ENCODE assay signal across 10 cellular contexts in the genomic region with DNA sequence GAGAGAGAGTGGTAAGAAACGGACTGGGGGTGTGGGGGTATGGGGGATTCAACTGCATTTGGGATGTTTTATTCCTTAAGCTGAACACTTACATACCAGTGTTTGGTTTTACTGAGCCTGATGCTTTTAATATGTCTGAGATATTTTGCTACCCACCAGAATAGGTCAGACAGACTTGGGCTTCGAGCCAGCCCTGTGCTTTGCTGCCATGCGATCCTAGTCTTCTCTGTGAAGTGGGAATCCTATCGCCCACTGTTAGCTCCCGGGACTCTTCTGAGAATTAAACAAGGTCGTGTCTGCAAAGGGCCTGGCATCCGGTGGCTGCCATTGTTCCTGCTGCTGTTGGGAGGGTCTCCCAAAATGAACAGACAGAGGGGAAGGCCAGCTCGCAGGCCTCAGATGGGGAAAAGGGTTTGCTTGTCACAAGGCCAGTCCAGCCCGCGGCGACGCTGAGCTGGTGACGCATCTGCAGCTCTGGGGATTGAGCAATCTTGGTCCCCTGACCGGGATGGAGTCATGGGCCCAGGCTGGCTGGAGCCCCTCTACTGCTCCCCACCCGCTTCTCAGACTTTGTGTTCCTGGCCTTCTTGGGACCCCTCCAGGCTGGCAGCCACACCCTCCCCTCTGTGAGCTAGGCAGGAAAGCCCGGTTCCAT. TPM values are rescaled to one million over a fixed set of nuclear protein-coding genes. Genes with fewer than 3 reads are reported as not detected.
A peak's percentile ranks its signal among the peaks of the same experiment; 100 is the strongest.
DNase-seq lines count a peak whose midpoint lies in the region; ATAC-seq and TF ChIP-seq lines count a peak whose summit lies in the region.
"Had no signal": no experiment of that assay in that cellular context is flagged by ENCODE, and none has a peak within 500 bp of the region (broad histone marks: within the 10 kb centered on the region; RNA-seq: fewer than 3 reads in every experiment).

No MANE protein-coding gene starts in this region.

- DNase-seq in IMR-90 (peak; percentile 90), endodermal cell (no peak), mesenchymal stem cell (peak; percentile 93), suprapubic skin (ENCODE audit: low spot score in 2 of 2) (peak; percentile 95 to 96), KG1 (lab: John Stamatoyannopoulos, UW) (no peak)
- DNase-seq in stimulated activated CD4-positive, alpha-beta T cell treated with anti-CD3 and anti-CD28 coated beads, Interleukin-15, amount 100 ng/mL, for 24 hours: no peak
- DNase-seq in CD8-positive, alpha-beta memory T cell: no peak
- DNase-seq: foreskin keratinocyte, MG63 had no signal

- no TSS peak for BruUV-seq in IMR-90 (replicated peaks; lab: Mats Ljungman, UMichigan)

- peak overlapping the region; percentile 89 for H2BK5ac ChIP-seq in IMR-90 (ENCODE audit: low read depth, low read length, poor library complexity, severe bottlenecking)
- H2BK5ac ChIP-seq in mesenchymal stem cell (ENCODE audit: low read depth, low read length, poor library complexity, severe bottlenecking): no peak overlapping the region

- peak overlapping the region; percentile 98 for H2AK5ac ChIP-seq in IMR-90 (ENCODE audit: low read depth, low read length)
- no peak overlapping the region for H2AK5ac ChIP-seq in mesenchymal stem cell (ENCODE audit: low read length, severe bottlenecking)

- H3K36me3 Mint-ChIP-seq in endodermal cell (ENCODE audit: low read depth): no peaks in the 10 kb centered on the region
- H3K36me3 Mint-ChIP-seq in stimulated activated memory B cell treated with anti-CD40 and anti-IgM and Interleukin-4, amounts not matched to agents 10 μg/mL and 1 μg/mL and 100 μg/mL, for 72 hours: peaks cover 43% of the 10 kb centered on the region
- H3K36me3 Mint-ChIP-seq in CD8-positive, alpha-beta memory T cell: peaks cover 0 to 25% (median 2%) of the 10 kb centered on the region in 3 donors

- H3K27ac ChIP-seq in IMR-90 (ENCODE audit: insufficient read depth, low read length) (peak overlapping the region; percentile 86), endodermal cell (ENCODE audit: low read depth, low read length) (no peak overlapping the region), mesenchymal stem cell (ENCODE audit: low read length, poor library complexity, severe bottlenecking) (no peak overlapping the region), suprapubic skin (peak overlapping the region; percentile 89)
- no peak overlapping the region for H3K27ac ChIP-seq in CD8-positive, alpha-beta memory T cell (ENCODE audit: low read depth, low read length)
- H3K27ac ChIP-seq: foreskin keratinocyte had no signal

- H3K4me1 ChIP-seq in IMR-90 (ENCODE audit: control insufficient read depth, insufficient read depth, low read length): peaks cover 65% of the 10 kb centered on the region
- peaks cover 37% of the 10 kb centered on the region for H3K4me1 ChIP-seq in endodermal cell (ENCODE audit: control insufficient read depth, insufficient read depth, low read length)
- peaks cover 47% of the 10 kb centered on the region for H3K4me1 ChIP-seq in mesenchymal stem cell (ENCODE audit: control insufficient read depth, insufficient read depth, low read depth, low read length)
- peaks cover 76% of the 10 kb centered on the region for H3K4me1 ChIP-seq in suprapubic skin
- peaks cover 5% of the 10 kb centered on the region for H3K4me1 ChIP-seq in CD8-positive, alpha-beta memory T cell (ENCODE audit: insufficient read depth, low read length)
- H3K4me1 ChIP-seq: foreskin keratinocyte had no signal

- H3K14ac ChIP-seq in IMR-90 (replicated peaks; ENCODE audit: low read depth, low read length) (peak overlapping the region; percentile 72), mesenchymal stem cell (ENCODE audit: low read length in 2 of 2) (no peak overlapping the region)

- POLR2A ChIA-PET in IMR-90 (lab: Charles Lee; ENCODE audit: unreplicated experiment): no interaction called here
- POLR2A ChIA-PET in CD8-positive, alpha-beta memory T cell (lab: Charles Lee): no interaction called here

- H2BK120ac ChIP-seq in IMR-90 (ENCODE audit: low read depth, low read length): peak overlapping the region; percentile 90
- no peak overlapping the region for H2BK120ac ChIP-seq in mesenchymal stem cell (ENCODE audit: low read depth, low read length)

- H2BK15ac ChIP-seq in IMR-90 (ENCODE audit: low read depth, low read length) (peak overlapping the region; percentile 90; the same call in 2 of the 3 replicates), mesenchymal stem cell (ENCODE audit: low read depth, poor library complexity, severe bottlenecking) (peak overlapping the region; percentile 78)

- no peak for TF ChIP-seq CTCF in IMR-90 (conservative IDR thresholded peaks at IDR 0.05; ENCODE audit: low read depth, low read length)
- TF ChIP-seq CTCF in endodermal cell (conservative IDR thresholded peaks at IDR 0.05): no peak
- no peak for TF ChIP-seq CTCF in suprapubic skin (IDR thresholded peaks at IDR 0.05)

- H2AFZ ChIP-seq in IMR-90 (replicated peaks; ENCODE audit: low read length, poor library complexity): peak overlapping the region; percentile 75
- H2AFZ ChIP-seq in mesenchymal stem cell (ENCODE audit: low read depth, low read length): no peak overlapping the region

- no peak overlapping the region for H3K4me3 ChIP-seq in IMR-90 (ENCODE audit: insufficient read depth, low read depth, low read length)
- H3K4me3 ChIP-seq in endodermal cell (ENCODE audit: low read length): no peak overlapping the region
- no peak overlapping the region for H3K4me3 ChIP-seq in mesenchymal stem cell (ENCODE audit: insufficient read depth in 1 of 2, low read depth in 1 of 2, low read length in 2 of 2)
- H3K4me3 ChIP-seq in suprapubic skin: no peak overlapping the region
- no peak overlapping the region for H3K4me3 ChIP-seq in CD8-positive, alpha-beta memory T cell (ENCODE audit: low read length)
- H3K4me3 ChIP-seq: MG63 had no signal

- H4K91ac ChIP-seq in IMR-90 (ENCODE audit: insufficient read depth, low read depth, low read length) (peak overlapping the region; percentile 93), mesenchymal stem cell (ENCODE audit: low read length) (peak overlapping the region; percentile 79)

- H3K4me1 Mint-ChIP-seq in endodermal cell: peaks cover 55% of the 10 kb centered on the region
- H3K4me1 Mint-ChIP-seq in stimulated activated memory B cell treated with anti-CD40 and anti-IgM and Interleukin-4, amounts not matched to agents 10 μg/mL and 1 μg/mL and 100 μg/mL, for 72 hours: peaks cover 60% of the 10 kb centered on the region
- peaks cover 12 to 40% (median 28%) of the 10 kb centered on the region in 3 donors for H3K4me1 Mint-ChIP-seq in CD8-positive, alpha-beta memory T cell

- H3K4ac ChIP-seq in IMR-90 (ENCODE audit: low read depth, low read length) (peak overlapping the region; percentile 91), mesenchymal stem cell (ENCODE audit: low read depth in 1 of 2, low read length in 2 of 2) (peak overlapping the region in 1 of 2 experiments; percentile 63)

- ATAC-seq in IMR-90 (ENCODE audit: low read depth): peak; percentile 50
- no peak for ATAC-seq in stimulated activated memory B cell treated with anti-CD40 and anti-IgM and Interleukin-4, amounts not matched to agents 10 μg/mL and 1 μg/mL and 100 μg/mL, for 72 hours
- ATAC-seq: foreskin keratinocyte had no signal

- H3K23ac ChIP-seq in IMR-90 (ENCODE audit: low read depth, low read length) (peak overlapping the region; percentile 70), mesenchymal stem cell (ENCODE audit: low read length in 2 of 2) (no peak overlapping the region)

- in situ Hi-C loops in IMR-90 (cut with MboI; ENCODE audit: low sequenced_read_pairs): no loop called here

- dilution Hi-C loops in IMR-90 (cut with HindIII; ENCODE audit: low sequenced_read_pairs, unreplicated experiment): no loop called here

- no peak overlapping the region for H3K56ac ChIP-seq in IMR-90 (ENCODE audit: extremely low read depth, insufficient read depth, low read length)

- H3K27me3 Mint-ChIP-seq in endodermal cell (ENCODE audit: insufficient read depth): no peaks in the 10 kb centered on the region
- no peaks in the 10 kb centered on the region for H3K27me3 Mint-ChIP-seq in stimulated activated memory B cell treated with anti-CD40 and anti-IgM and Interleukin-4, amounts not matched to agents 10 μg/mL and 1 μg/mL and 100 μg/mL, for 72 hours
- H3K27me3 Mint-ChIP-seq in CD8-positive, alpha-beta memory T cell: no peaks in the 10 kb centered on the region

- peaks cover 18% of the 10 kb centered on the region for H4K20me1 ChIP-seq in IMR-90 (ENCODE audit: insufficient read depth, low read length)

- intact Hi-C loops in IMR-90 (cut with micrococcal nuclease): no loop called here

- H4K8ac ChIP-seq in IMR-90 (ENCODE audit: low read depth in 2 of 2, low read length in 2 of 2) (peak overlapping the region; percentile 24 to 73), mesenchymal stem cell (ENCODE audit: low read length) (peak overlapping the region; percentile 8)

- peak overlapping the region; percentile 82 for H4K5ac ChIP-seq in IMR-90 (ENCODE audit: low read depth, low read length)

- H3K4me2 ChIP-seq in IMR-90 (ENCODE audit: low read depth, low read length): peak overlapping the region; percentile 11
- no peak overlapping the region for H3K4me2 ChIP-seq in mesenchymal stem cell (ENCODE audit: low read length, poor library complexity, severe bottlenecking)

- H3K18ac ChIP-seq in IMR-90 (ENCODE audit: low read depth, low read length): peak overlapping the region; percentile 67
- H3K18ac ChIP-seq in mesenchymal stem cell (ENCODE audit: low read depth in 1 of 2, low read length in 2 of 2): peak overlapping the region; percentile 14 to 56

- H3K9me3 ChIP-seq in IMR-90 (ENCODE audit: control insufficient read depth, insufficient read depth, low read length) (no peaks in the 10 kb centered on the region), endodermal cell (ENCODE audit: control insufficient read depth, low read length) (no peaks in the 10 kb centered on the region), mesenchymal stem cell (ENCODE audit: control insufficient read depth, low read length) (no peaks in the 10 kb centered on the region), suprapubic skin (no peaks in the 10 kb centered on the region)
- no peaks in the 10 kb centered on the region for H3K9me3 ChIP-seq in CD8-positive, alpha-beta memory T cell (ENCODE audit: low read length)
- H3K9me3 ChIP-seq: MG63 had no signal

- H3K9me3 Mint-ChIP-seq in endodermal cell: no peaks in the 10 kb centered on the region
- H3K9me3 Mint-ChIP-seq in stimulated activated memory B cell treated with anti-CD40 and anti-IgM and Interleukin-4, amounts not matched to agents 10 μg/mL and 1 μg/mL and 100 μg/mL, for 72 hours: no peaks in the 10 kb centered on the region
- no peaks in the 10 kb centered on the region for H3K9me3 Mint-ChIP-seq in CD8-positive, alpha-beta memory T cell

- TF ChIP-seq POLR2A in IMR-90 (IDR thresholded peaks at IDR 0.05; ENCODE audit: low read depth, low read length) (peak; percentile 19; the same call in 1 of the 2 replicates), suprapubic skin (IDR thresholded peaks at IDR 0.05) (no peak)

- peak overlapping the region; percentile 65 for H3K27ac Mint-ChIP-seq in endodermal cell
- H3K27ac Mint-ChIP-seq in stimulated activated memory B cell treated with anti-CD40 and anti-IgM and Interleukin-4, amounts not matched to agents 10 μg/mL and 1 μg/mL and 100 μg/mL, for 72 hours: no peak overlapping the region
- H3K27ac Mint-ChIP-seq in CD8-positive, alpha-beta memory T cell: peak overlapping the region in 2 of 8 donors; percentile 29 to 46

- H3K36me3 ChIP-seq in IMR-90 (ENCODE audit: control insufficient read depth, insufficient read depth, low read length): peaks cover 2% of the 10 kb centered on the region; the same call in 1 of the 2 replicates
- H3K36me3 ChIP-seq in endodermal cell (ENCODE audit: control insufficient read depth, insufficient read depth, low read length): no peaks in the 10 kb centered on the region
- peaks cover 0 to 6% of the 10 kb centered on the region in 2 experiments for H3K36me3 ChIP-seq in mesenchymal stem cell (ENCODE audit: control insufficient read depth in 1 of 2, insufficient read depth in 2 of 2, low read depth in 1 of 2, low read length in 2 of 2)
- H3K36me3 ChIP-seq in suprapubic skin: no peaks in the 10 kb centered on the region
- H3K36me3 ChIP-seq in CD8-positive, alpha-beta memory T cell (ENCODE audit: insufficient read depth, low read length): no peaks in the 10 kb centered on the region
- H3K36me3 ChIP-seq: MG63 had no signal

- WGBS in IMR-90 (ENCODE audit: extremely low coverage in 2 of 2, insufficient read length in 1 of 2), 2 experiments: 4% methylated on average over 9 of the region's 16 CpGs; no CpG with 5 or more reads in 1 of the 2 experiments
- WGBS in endodermal cell (ENCODE audit: insufficient coverage in 1 of 2, insufficient read length in 1 of 2), 2 experiments: 91 to 93% methylated on average over 10 to 16 of the region's 16 CpGs
- WGBS in mesenchymal stem cell: 73% methylated on average over 15 of the region's 16 CpGs
- WGBS in suprapubic skin: 55% methylated on average over 10 of the region's 16 CpGs

- peaks cover 46 to 97% of the 10 kb centered on the region in 2 experiments for H3K79me1 ChIP-seq in IMR-90 (ENCODE audit: low read depth in 1 of 2, low read length in 2 of 2)
- H3K79me1 ChIP-seq in mesenchymal stem cell (replicated peaks; ENCODE audit: low read length, poor library complexity, severe bottlenecking): peaks cover 44% of the 10 kb centered on the region

- TF ChIP-seq RAD21 in IMR-90 (IDR thresholded peaks at IDR 0.05; ENCODE audit: low read length): no peak

- no peak overlapping the region for H3K4me3 Mint-ChIP-seq in endodermal cell
- H3K4me3 Mint-ChIP-seq in stimulated activated memory B cell treated with anti-CD40 and anti-IgM and Interleukin-4, amounts not matched to agents 10 μg/mL and 1 μg/mL and 100 μg/mL, for 72 hours: no peak overlapping the region
- no peak overlapping the region for H3K4me3 Mint-ChIP-seq in CD8-positive, alpha-beta memory T cell

- CTCF ChIA-PET in IMR-90 (lab: Yijun Ruan, JAX): interaction anchor here (1.0 to 1.7 kb wide), 2 partner anchors 17 to 47 kb away, joined by 4 to 6 read pairs; no protein-coding TSS in a partner anchor
- CTCF ChIA-PET in CD8-positive, alpha-beta memory T cell (lab: Charles Lee): interaction anchor here (0.7 to 3.0 kb wide), 3 partner anchors 28 to 76 kb away, joined by 3 to 12 read pairs (median 5); no protein-coding TSS in a partner anchor

- H2AK9ac ChIP-seq in IMR-90 (replicated peaks; ENCODE audit: low read depth, low read length, poor library complexity): peak overlapping the region; percentile 80

- peak overlapping the region; percentile 81 to 99 for H2BK12ac ChIP-seq in mesenchymal stem cell (ENCODE audit: low read length in 2 of 2)

- H3K9me1 ChIP-seq in IMR-90 (ENCODE audit: insufficient read depth, low read length): peaks cover 53% of the 10 kb centered on the region

- no peaks in the 10 kb centered on the region for H3K27me3 ChIP-seq in IMR-90 (ENCODE audit: control insufficient read depth, insufficient read depth, low read length)
- H3K27me3 ChIP-seq in endodermal cell (ENCODE audit: control insufficient read depth, insufficient read depth, low read length, poor library complexity, severe bottlenecking): no peaks in the 10 kb centered on the region
- H3K27me3 ChIP-seq in mesenchymal stem cell (ENCODE audit: control insufficient read depth in 1 of 2, insufficient read depth in 1 of 2, low read length in 2 of 2): no peaks in the 10 kb centered on the region
- no peaks in the 10 kb centered on the region for H3K27me3 ChIP-seq in suprapubic skin
- H3K27me3 ChIP-seq in CD8-positive, alpha-beta memory T cell (ENCODE audit: insufficient read depth, low read length, poor library complexity, severe bottlenecking): no peaks in the 10 kb centered on the region
- H3K27me3 ChIP-seq: foreskin keratinocyte, MG63 had no signal

- TF ChIP-seq EP300 in suprapubic skin (IDR thresholded peaks at IDR 0.05): no peak

- peak overlapping the region; percentile 85 for H2BK20ac ChIP-seq in IMR-90 (ENCODE audit: low read depth, low read length)

- H3K9ac ChIP-seq in IMR-90 (ENCODE audit: low read depth, low read length): peak overlapping the region; percentile 35; the same call in 1 of the 2 replicates
- no peak overlapping the region for H3K9ac ChIP-seq in endodermal cell (ENCODE audit: extremely low read depth, low read length, poor library complexity, severe bottlenecking)
- peak overlapping the region; percentile 84 for H3K9ac ChIP-seq in mesenchymal stem cell (ENCODE audit: low read length)

RNA-seq across cellular contexts. Expression of gene ECE1, which starts 26.9 kb away (rescaled TPM):
- total RNA-seq in IMR-90 (2012; rRNA removed) (60.0 and 61.8 TPM in 2 replicates), endodermal cell (10 to 100 TPM; 47.8 to 57.9 TPM), suprapubic skin (10 to 100 TPM; 40.8 to 64.2 (median 55.3) TPM)
- polyA plus RNA-seq in IMR-90 (2012; rRNA removed): 124 and 133 TPM in 2 replicates
- polyA plus RNA-seq in IMR-90 (2012; cell fraction: cytosol; rRNA removed): 90.4 and 122 TPM in 2 replicates
- 71.7 and 82.4 TPM in 2 replicates for polyA plus RNA-seq in IMR-90 (2012; cell fraction: nucleus; rRNA removed; ENCODE audit: low replicate concordance)
- 38.8 TPM for polyA plus RNA-seq in endodermal cell (2013, experiment 1 of 2)
- 42.8 TPM for polyA plus RNA-seq in endodermal cell (2013, experiment 2 of 2)
- polyA plus RNA-seq in mesenchymal stem cell (2013, experiment 1 of 2): 229 TPM
- polyA plus RNA-seq in mesenchymal stem cell (2013, experiment 2 of 2): 222 TPM
- total RNA-seq in CD8-positive, alpha-beta memory T cell: 10 to 100 TPM; 78.2 to 88.4 TPM
- 41.5 TPM for polyA plus RNA-seq in CD8-positive, alpha-beta memory T cell

Comparison
In these comparisons a context has a peak if more than half of its experiments do, and no peak if none do; other contexts are left out.
1. DNase-seq: peak in IMR-90 (single experiment), mesenchymal stem cell (single experiment) and suprapubic skin (2 of 2); none in endodermal cell (single experiment), stimulated activated CD4-positive, alpha-beta T cell treated with anti-CD3 and anti-CD28 coated beads, Interleukin-15, amount 100 ng/mL, for 24 hours (single experiment), KG1 (single experiment) and CD8-positive, alpha-beta memory T cell (0 of 5).
2. H3K27ac ChIP-seq: peak in IMR-90 (single experiment) and suprapubic skin (single experiment); none in endodermal cell (single experiment), mesenchymal stem cell (single experiment) and CD8-positive, alpha-beta memory T cell (single experiment).